ENCODE assay signal across 18 cellular contexts in the genomic region with DNA sequence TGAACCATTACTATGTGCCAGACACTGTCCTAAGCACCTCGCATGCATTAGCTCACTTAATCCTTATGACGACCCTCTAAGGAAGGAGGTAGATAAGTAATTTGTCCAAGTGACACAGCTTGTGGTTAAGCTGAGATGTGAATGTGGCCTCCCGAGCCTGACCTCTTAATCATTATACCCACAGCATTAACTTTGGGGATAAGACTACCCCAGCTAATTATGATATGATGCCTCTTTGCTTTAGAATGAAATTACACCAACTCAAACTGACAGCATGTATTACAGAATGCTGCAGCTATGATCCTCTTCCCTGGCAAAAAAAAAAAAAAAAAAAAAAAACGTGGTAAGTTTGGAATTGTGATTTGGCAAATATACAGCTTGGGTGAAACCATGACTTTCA. TPM values are rescaled to one million over a fixed set of nuclear protein-coding genes. Genes with fewer than 3 reads are reported as not detected.
A peak's percentile ranks its signal among the peaks of the same experiment; 100 is the strongest.
DNase-seq lines count a peak whose midpoint lies in the region; ATAC-seq and TF ChIP-seq lines count a peak whose summit lies in the region.
"Had no signal": no experiment of that assay in that cellular context is flagged by ENCODE, and none has a peak within 500 bp of the region (broad histone marks: within the 10 kb centered on the region; RNA-seq: fewer than 3 reads in every experiment).

No MANE protein-coding gene starts in this region.

- H3K36me3 Mint-ChIP-seq in chondrocyte (ENCODE audit: low read depth): peaks cover 5% of the 10 kb centered on the region
- H3K36me3 Mint-ChIP-seq: naive thymus-derived CD4-positive, alpha-beta T cell had no signal

- ATAC-seq in GM21367 (IDR thresholded peaks at IDR 0.05; ENCODE audit: unreplicated experiment): no peak
- ATAC-seq: activated T-cell treated with anti-CD3 and anti-CD28 coated beads, Interleukin-2, amount 50 U/mL, for 4 hours; naive thymus-derived CD4-positive, alpha-beta T cell had no signal

- no peaks in the 10 kb centered on the region for H3K36me3 ChIP-seq in mesenchymal stem cell (ENCODE audit: control insufficient read depth in 1 of 2, insufficient read depth in 2 of 2, low read depth in 1 of 2, low read length in 2 of 2)
- H3K36me3 ChIP-seq: left ventricle myocardium inferior had no signal

- no peak overlapping the region for H3K23ac ChIP-seq in mesenchymal stem cell (ENCODE audit: low read length in 2 of 2)

- no peak for TF ChIP-seq CTCF in chondrocyte (IDR thresholded peaks at IDR 0.05)

- no peak overlapping the region for H3K4me2 ChIP-seq in mesenchymal stem cell (ENCODE audit: low read length, poor library complexity, severe bottlenecking)

- no peak overlapping the region for H2AK5ac ChIP-seq in mesenchymal stem cell (ENCODE audit: low read length, severe bottlenecking)

- H2AFZ ChIP-seq in mesenchymal stem cell (ENCODE audit: low read depth, low read length): no peak overlapping the region

- peak overlapping the region in 1 of 2 experiments; percentile 50 for H3K4ac ChIP-seq in mesenchymal stem cell (ENCODE audit: low read depth in 1 of 2, low read length in 2 of 2)

- no peak overlapping the region for H4K91ac ChIP-seq in mesenchymal stem cell (ENCODE audit: low read length)

- H3K4me1 Mint-ChIP-seq in chondrocyte (ENCODE audit: low read depth): peaks cover 67% of the 10 kb centered on the region

- no peaks in the 10 kb centered on the region for H3K27me3 ChIP-seq in mesenchymal stem cell (ENCODE audit: control insufficient read depth in 1 of 2, insufficient read depth in 1 of 2, low read length in 2 of 2)
- H3K27me3 ChIP-seq: testis had no signal

- H3K79me1 ChIP-seq in mesenchymal stem cell (replicated peaks; ENCODE audit: low read length, poor library complexity, severe bottlenecking): peaks cover 15% of the 10 kb centered on the region

- no peak overlapping the region for H3K9ac ChIP-seq in mesenchymal stem cell (ENCODE audit: low read length)

- H3K4me3 ChIP-seq in mesenchymal stem cell (ENCODE audit: insufficient read depth in 1 of 2, low read depth in 1 of 2, low read length in 2 of 2): no peak overlapping the region
- H3K4me3 ChIP-seq: left ventricle myocardium inferior, testis had no signal

- no peak overlapping the region for H3K4me3 Mint-ChIP-seq in chondrocyte (ENCODE audit: unreplicated experiment)
- H3K4me3 Mint-ChIP-seq: activated T-cell treated with anti-CD3 and anti-CD28 coated beads, Interleukin-2, amount 50 U/mL, for 4 hours; naive thymus-derived CD4-positive, alpha-beta T cell had no signal

- H2BK120ac ChIP-seq in mesenchymal stem cell (ENCODE audit: low read depth, low read length): no peak overlapping the region

- H3K9me3 ChIP-seq in mesenchymal stem cell (ENCODE audit: control insufficient read depth, low read length): no peaks in the 10 kb centered on the region
- H3K9me3 ChIP-seq: left ventricle myocardium inferior, testis had no signal

- 6% methylated on average over 2 of the region's 4 CpGs for WGBS in mesenchymal stem cell

- H3K9me3 Mint-ChIP-seq in chondrocyte (ENCODE audit: low read depth): no peaks in the 10 kb centered on the region
- H3K9me3 Mint-ChIP-seq: activated T-cell treated with anti-CD3 and anti-CD28 coated beads, Interleukin-2, amount 50 U/mL, for 4 hours had no signal

- no peak overlapping the region for H4K8ac ChIP-seq in mesenchymal stem cell (ENCODE audit: low read length)

- peak overlapping the region; percentile 87 for H3K27ac ChIP-seq in mesenchymal stem cell (ENCODE audit: low read length, poor library complexity, severe bottlenecking)
- H3K27ac ChIP-seq: testis had no signal

- H3K18ac ChIP-seq in mesenchymal stem cell (ENCODE audit: low read depth in 1 of 2, low read length in 2 of 2): no peak overlapping the region

- peak overlapping the region; percentile 93 for H3K27ac Mint-ChIP-seq in chondrocyte (ENCODE audit: unreplicated experiment)
- H3K27ac Mint-ChIP-seq: naive thymus-derived CD4-positive, alpha-beta T cell had no signal

- no peak overlapping the region for H2BK5ac ChIP-seq in mesenchymal stem cell (ENCODE audit: low read depth, low read length, poor library complexity, severe bottlenecking)

- DNase-seq in AG20443 (ENCODE audit: low spot score) (peak; percentile 24), NCI-H226 (peak; percentile 61), chondrocyte (ENCODE audit: low spot score) (no peak), mesenchymal stem cell (peak; percentile 24), C1 segment of cervical spinal cord (lab: John Stamatoyannopoulos, UW) (no peak), NCI-H774 (lab: John Stamatoyannopoulos, UW) (no peak), T-helper 9 cell (no peak)
- DNase-seq: activated CD4-positive, alpha-beta T cell treated with anti-CD3 and anti-CD28 coated beads, Interleukin-2, amount 50 U/mL, for 1 hour; activated T-cell treated with anti-CD3 and anti-CD28 coated beads, Interleukin-2, amount 50 U/mL, for 4 hours; cerebellar nuclear complex; hypothalamus; left ventricle myocardium inferior; naive thymus-derived CD4-positive, alpha-beta T cell; NCI-H2171 treated with DMSO at 0.1 percent for 48 hours; SHP77 treated with DMSO at 0.1 percent for 48 hours; stimulated activated CD4-positive, alpha-beta T cell treated with anti-CD3 and anti-CD28 coated beads, Interleukin-1b, Interleukin-23, amount 100 ng/mL, for 48 hours; testis had no signal

- no peaks in the 10 kb centered on the region for H3K27me3 Mint-ChIP-seq in chondrocyte (ENCODE audit: low read depth)

- no peak overlapping the region for H2BK12ac ChIP-seq in mesenchymal stem cell (ENCODE audit: low read length in 2 of 2)

- H3K14ac ChIP-seq in mesenchymal stem cell (ENCODE audit: low read length in 2 of 2): no peak overlapping the region

- H3K4me1 ChIP-seq in mesenchymal stem cell (ENCODE audit: control insufficient read depth, insufficient read depth, low read depth, low read length): peaks cover 17% of the 10 kb centered on the region
- H3K4me1 ChIP-seq: testis had no signal

- no peak overlapping the region for H2BK15ac ChIP-seq in mesenchymal stem cell (ENCODE audit: low read depth, poor library complexity, severe bottlenecking)

RNA-seq across cellular contexts. Expression of a gene that starts 53.5 kb away (rescaled TPM):
- total RNA-seq in chondrocyte: 111 to 192 TPM (median 119 TPM) in 3 replicates
- polyA plus RNA-seq in mesenchymal stem cell (2013, experiment 1 of 2): 22.6 TPM
- 22.6 TPM for polyA plus RNA-seq in mesenchymal stem cell (2013, experiment 2 of 2)
- polyA plus RNA-seq: naive thymus-derived CD4-positive, alpha-beta T cell had no signal

Comparison
In these comparisons a context has a peak if more than half of its experiments do, and no peak if none do; other contexts are left out.
1. DNase-seq: peak in AG20443 (single experiment), NCI-H226 (single experiment) and mesenchymal stem cell (single experiment); none in chondrocyte (single experiment), C1 segment of cervical spinal cord (0 of 14), NCI-H774 (single experiment) and T-helper 9 cell (single experiment).